ENCODE assay signal across 9 cellular contexts in the genomic region with DNA sequence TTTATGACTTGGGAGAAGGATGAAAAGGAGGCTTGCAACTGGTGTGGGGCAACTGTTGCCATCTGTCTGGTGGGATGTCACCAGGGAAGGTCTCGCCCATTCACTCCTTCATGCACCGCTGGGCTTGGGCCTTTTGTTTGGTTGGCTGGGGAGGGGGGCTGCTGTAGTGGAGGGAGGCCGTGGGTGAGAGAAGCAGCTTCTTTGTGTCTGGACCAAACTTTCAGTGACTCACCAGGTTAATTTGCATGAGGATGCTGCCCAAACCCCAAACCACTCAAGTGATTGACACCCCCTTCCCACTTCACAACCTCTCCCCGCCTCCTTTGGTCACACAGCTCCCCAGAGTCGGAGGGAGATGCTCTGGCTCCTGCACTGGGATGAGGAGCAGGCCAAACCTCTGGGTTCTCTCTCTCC. TPM values are rescaled to one million over a fixed set of nuclear protein-coding genes. Genes with fewer than 3 reads are reported as not detected.
DNase-seq lines count a peak whose midpoint lies in the region; ATAC-seq and TF ChIP-seq lines count a peak whose summit lies in the region.
"Had no signal": no experiment of that assay in that cellular context is flagged by ENCODE, and none has a peak within 500 bp of the region (broad histone marks: within the 10 kb centered on the region; RNA-seq: fewer than 3 reads in every experiment).

No MANE protein-coding gene starts in this region.

- H3K36me3 ChIP-seq in Karpas-422 (ENCODE audit: insufficient read depth, low read length) (no peaks in the 10 kb centered on the region), rectal smooth muscle tissue (ENCODE audit: control insufficient read depth, insufficient read depth, low read length) (no peaks in the 10 kb centered on the region)
- H3K36me3 ChIP-seq: cardiac muscle cell had no signal

- TF ChIP-seq POLR2A in GM19193 (IDR thresholded peaks at IDR 0.05; ENCODE audit: extremely low read depth, insufficient read depth, insufficient read length) = peak; percentile 76

- H3K27ac ChIP-seq in C4-2B (peak overlapping the region; percentile 86), Karpas-422 (ENCODE audit: low read length) (peak overlapping the region; percentile 100), rectal smooth muscle tissue (ENCODE audit: low read depth, low read length) (no peak overlapping the region)
- H3K27ac ChIP-seq: cardiac muscle cell had no signal

- TF ChIP-seq CTCF in C4-2B (conservative IDR thresholded peaks at IDR 0.05) = no peak

- H3K4me3 ChIP-seq in Karpas-422 (ENCODE audit: low read length) = peak overlapping the region; percentile 72
- H3K4me3 ChIP-seq in rectal smooth muscle tissue (ENCODE audit: low read length) = peak overlapping the region; percentile 12
- H3K4me3 ChIP-seq: cardiac muscle cell had no signal

- H3K27me3 ChIP-seq in Karpas-422 (ENCODE audit: low read length) (no peaks in the 10 kb centered on the region), rectal smooth muscle tissue (ENCODE audit: control insufficient read depth, insufficient read depth, low read length) (no peaks in the 10 kb centered on the region)
- H3K27me3 ChIP-seq: cardiac muscle cell had no signal

- H3K4me2 ChIP-seq in Karpas-422 (ENCODE audit: low read depth, low read length, poor library complexity, severe bottlenecking) = peak overlapping the region; percentile 98

- DNase-seq in Karpas-422 (peak; percentile 93), T-helper 22 cell (ENCODE audit: low read depth) (peak; percentile 54), dermis blood vessel endothelial cell (peak; percentile 30)

- ATAC-seq in HG03045 (IDR thresholded peaks at IDR 0.05; ENCODE audit: unreplicated experiment) (no peak), HG03469 (IDR thresholded peaks at IDR 0.05; ENCODE audit: unreplicated experiment) (no peak)

- H3K9ac ChIP-seq in Karpas-422 (ENCODE audit: low read length) (peak overlapping the region; percentile 95), rectal smooth muscle tissue (ENCODE audit: low read length) (no peak overlapping the region)

- H3K79me2 ChIP-seq in Karpas-422 (ENCODE audit: low read length) = no peaks in the 10 kb centered on the region

- no peak overlapping the region for H2AFZ ChIP-seq in Karpas-422 (ENCODE audit: low read length)

- no peaks in the 10 kb centered on the region for H3K9me3 ChIP-seq in Karpas-422 (ENCODE audit: low read length)

- no peaks in the 10 kb centered on the region for H4K20me1 ChIP-seq in Karpas-422 (ENCODE audit: insufficient read depth, low read depth, low read length)

- H3K4me1 ChIP-seq in Karpas-422 (ENCODE audit: low read length) = peaks cover 89% of the 10 kb centered on the region
- H3K4me1 ChIP-seq in rectal smooth muscle tissue (ENCODE audit: control insufficient read depth, insufficient read depth, low read length) = peaks cover 13% of the 10 kb centered on the region

- no peaks in the 10 kb centered on the region for H3K9me2 ChIP-seq in Karpas-422 (replicated peaks; ENCODE audit: insufficient read depth, low read length)

RNA-seq across cellular contexts. Expression of a gene that starts 19.7 kb away (rescaled TPM):
- total RNA-seq in Karpas-422 (2014; rRNA removed; shearing (Covaris generic); ENCODE audit: low replicate concordance) = 245 and 258 TPM in 2 replicates
- total RNA-seq in dermis blood vessel endothelial cell = 63.5 and 64.7 TPM in 2 replicates

RNA-seq across cellular contexts. Expression of a gene that starts 25.9 kb away (rescaled TPM):
- 2.2 and 3.6 TPM in 2 replicates for total RNA-seq in Karpas-422 (2014; rRNA removed; shearing (Covaris generic); ENCODE audit: low replicate concordance)
- total RNA-seq in dermis blood vessel endothelial cell = 11.4 and 21.2 TPM in 2 replicates

Comparison
In these comparisons a context has a peak if more than half of its experiments do, and no peak if none do; other contexts are left out.
1. DNase-seq: peak in every context shown above with its lines; median percentile 93 in Karpas-422; 54 in T-helper 22 cell; 30 in dermis blood vessel endothelial cell.